1 cellular context compared by ENCODE assay signal in the genomic region with DNA sequence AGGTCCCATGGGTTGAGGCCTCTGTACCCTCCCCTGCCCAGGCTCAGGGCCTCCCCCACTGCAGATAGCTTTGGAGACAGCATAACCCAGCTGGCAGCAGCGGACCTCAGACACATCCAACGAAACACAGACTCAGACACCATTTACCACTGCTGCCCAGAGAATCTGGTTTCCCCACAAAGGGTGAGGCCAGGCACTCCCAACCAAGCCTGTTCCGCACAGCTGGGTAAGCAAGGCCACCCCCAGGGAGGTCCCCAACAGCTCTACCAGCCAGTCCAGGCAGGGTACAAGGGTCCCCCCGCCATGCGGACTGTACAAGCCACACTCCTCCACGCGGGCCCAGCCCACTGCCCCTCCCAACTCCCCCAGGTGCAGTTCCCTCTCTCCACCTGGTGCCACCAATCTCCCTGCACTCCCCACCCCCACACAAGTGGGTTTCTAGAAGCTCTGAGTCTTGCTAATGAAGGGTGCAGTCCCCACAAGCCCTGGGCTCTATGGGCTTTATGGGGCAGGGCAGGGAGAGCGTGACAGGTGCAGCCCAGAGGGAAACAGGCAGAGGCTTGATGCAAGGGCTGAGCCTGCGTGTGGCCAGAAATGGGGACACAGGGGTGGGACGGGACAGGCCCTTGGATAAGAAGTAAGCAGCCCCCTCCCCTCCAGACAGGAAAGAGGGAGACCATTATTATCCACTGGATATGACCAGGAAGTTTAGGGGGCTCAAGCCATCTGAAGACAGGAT.
TF ChIP-seq lines count a peak whose summit lies in the region.

No MANE protein-coding gene starts in this region.

TF ChIP-seq in SK-N-SH treated with all-trans-retinoic acid at 6 μM for 48 hours, 23 proteins besides CTCF, POLR2A, EP300 and RAD21 (continued from another document):
- TF ChIP-seq, protein P1, sequence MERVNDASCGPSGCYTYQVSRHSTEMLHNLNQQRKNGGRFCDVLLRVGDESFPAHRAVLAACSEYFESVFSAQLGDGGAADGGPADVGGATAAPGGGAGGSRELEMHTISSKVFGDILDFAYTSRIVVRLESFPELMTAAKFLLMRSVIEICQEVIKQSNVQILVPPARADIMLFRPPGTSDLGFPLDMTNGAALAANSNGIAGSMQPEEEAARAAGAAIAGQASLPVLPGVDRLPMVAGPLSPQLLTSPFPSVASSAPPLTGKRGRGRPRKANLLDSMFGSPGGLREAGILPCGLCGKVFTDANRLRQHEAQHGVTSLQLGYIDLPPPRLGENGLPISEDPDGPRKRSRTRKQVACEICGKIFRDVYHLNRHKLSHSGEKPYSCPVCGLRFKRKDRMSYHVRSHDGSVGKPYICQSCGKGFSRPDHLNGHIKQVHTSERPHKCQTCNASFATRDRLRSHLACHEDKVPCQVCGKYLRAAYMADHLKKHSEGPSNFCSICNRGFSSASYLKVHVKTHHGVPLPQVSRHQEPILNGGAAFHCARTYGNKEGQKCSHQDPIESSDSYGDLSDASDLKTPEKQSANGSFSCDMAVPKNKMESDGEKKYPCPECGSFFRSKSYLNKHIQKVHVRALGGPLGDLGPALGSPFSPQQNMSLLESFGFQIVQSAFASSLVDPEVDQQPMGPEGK (CRISPR knock-in tag; IDR thresholded peaks at IDR 0.05; ENCODE audit: borderline replicate concordance): no peak
